Comparison of ENCODE assay signal across 16 cellular contexts in the genomic region with DNA sequence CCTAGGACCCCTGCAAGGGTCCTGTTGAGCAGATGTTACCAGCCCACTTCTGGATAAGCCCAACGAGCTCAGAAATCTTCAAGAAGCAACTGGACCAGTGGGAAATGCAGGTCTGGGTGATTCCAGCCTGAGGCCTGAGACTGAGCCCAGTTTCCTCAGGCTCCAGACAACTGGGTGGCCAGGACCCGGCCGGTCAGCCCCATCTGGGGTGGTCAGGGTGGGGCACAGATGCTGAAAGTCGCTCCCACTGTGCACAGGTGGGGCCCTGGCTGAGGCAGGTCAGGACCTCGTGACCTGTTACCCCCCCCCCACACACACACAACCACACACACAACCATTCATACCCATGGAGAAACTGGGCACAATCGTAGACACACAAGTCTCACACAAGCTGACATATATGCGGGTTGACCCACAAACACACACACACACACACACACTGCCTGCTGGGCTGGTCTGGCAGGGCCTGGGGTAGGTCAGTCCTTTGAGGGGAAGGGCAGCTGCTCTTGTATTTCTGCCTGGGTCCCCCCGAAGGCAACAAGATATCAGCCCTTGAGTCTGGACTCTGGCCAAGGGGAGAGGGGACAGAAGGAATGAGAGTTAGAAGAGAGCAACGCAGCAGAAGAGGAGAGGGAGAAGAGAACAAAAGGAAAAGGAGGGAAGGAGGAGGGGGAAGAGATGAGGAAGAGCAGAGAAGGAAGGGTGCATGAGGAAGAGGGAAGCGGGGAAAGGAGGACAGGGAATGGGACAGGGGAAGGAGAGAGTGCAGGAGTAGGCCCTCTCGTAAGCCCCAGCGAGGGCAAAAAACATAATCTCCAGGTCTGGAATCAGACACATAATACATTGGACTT.
DNase-seq lines count a peak whose midpoint lies in the region; ATAC-seq and TF ChIP-seq lines count a peak whose summit lies in the region.
"Had no signal": no experiment of that assay in that cellular context is flagged by ENCODE, and none has a peak within 500 bp of the region (broad histone marks: within the 10 kb centered on the region; RNA-seq: fewer than 3 reads in every experiment).

No MANE protein-coding gene starts in this region.

- H3K27ac Mint-ChIP-seq in HFFc6 (peak overlapping the region; percentile 38), brain (peak overlapping the region in 3 of 5 experiments; percentile 28 to 85 (median 68))
- H3K27ac Mint-ChIP-seq: activated CD4-positive, alpha-beta T cell treated with anti-CD3 and anti-CD28 coated beads for 36 hours; activated naive CD4-positive, alpha-beta T cell treated with anti-CD3 and anti-CD28 coated beads, Interleukin-2, amount 50 U/mL, for 24 hours had no signal

- POLR2A ChIA-PET in SK-N-SH (lab: Yijun Ruan, JAX): no interaction called here

- H3K9ac ChIP-seq in SK-N-SH: no peak overlapping the region

- TF ChIP-seq EP300 in transverse colon (IDR thresholded peaks at IDR 0.05; ENCODE audit: low read depth) (no peak), SK-N-SH (IDR thresholded peaks at IDR 0.05; ENCODE audit: borderline replicate concordance in 1 of 2, low read depth in 1 of 2, low read length in 1 of 2) (no peak)

- H3K9me3 Mint-ChIP-seq in HFFc6 (no peaks in the 10 kb centered on the region), brain (peaks cover 0 to 8% (median 0%) of the 10 kb centered on the region in 5 experiments)
- H3K9me3 Mint-ChIP-seq: activated naive CD4-positive, alpha-beta T cell treated with anti-CD3 and anti-CD28 coated beads, Interleukin-2, amount 50 U/mL, for 24 hours had no signal

- TF ChIP-seq RAD21 in SK-N-SH (IDR thresholded peaks at IDR 0.05; ENCODE audit: low read length): no peak

- H3K36me3 ChIP-seq in lower lobe of right lung (no peaks in the 10 kb centered on the region), transverse colon (no peaks in the 10 kb centered on the region), SK-N-SH (replicated peaks in 1 of 2; ENCODE audit: control insufficient read depth in 1 of 2, insufficient read depth in 2 of 2, low read length in 1 of 2) (no peaks in the 10 kb centered on the region)
- H3K36me3 ChIP-seq: brain microvascular endothelial cell had no signal

- H3K4me1 Mint-ChIP-seq in HFFc6 (ENCODE audit: low read depth): peaks cover 53% of the 10 kb centered on the region
- peaks cover 43% of the 10 kb centered on the region for H3K4me1 Mint-ChIP-seq in brain

- no peak for DNase-seq in HFFc6
- no peak for DNase-seq in lower lobe of right lung
- no peak for DNase-seq in transverse colon
- no peak for DNase-seq in SK-N-SH
- DNase-seq in GF-D8 (lab: John Stamatoyannopoulos, UW): no peak
- DNase-seq: activated CD4-positive, alpha-beta T cell treated with anti-CD3 and anti-CD28 coated beads for 36 hours; activated T-cell treated with anti-CD3 and anti-CD28 coated beads, Interleukin-2, amount 50 U/mL, for 1 hour; kidney glomerular epithelial cell; MM.1S; NCI-H187 treated with DMSO at 0.1 percent for 48 hours; NCI-H526 had no signal

- TF ChIP-seq POLR2A in transverse colon (IDR thresholded peaks at IDR 0.05): no peak

- H3K27me3 Mint-ChIP-seq in HFFc6 (ENCODE audit: insufficient read depth): peaks cover 8% of the 10 kb centered on the region; the same call in 1 of the 2 replicates
- H3K27me3 Mint-ChIP-seq in brain: peaks cover 12% of the 10 kb centered on the region

- in situ Hi-C loops in transverse colon (cut with MboI; ENCODE audit: low pct_ligation_motif_present in 1 of 4, low pct_unique_long_range_greater_than_20kb in 1 of 4, low sequenced_read_pairs in 3 of 4): loop anchor here in 1 of 4 donors (25.0 kb wide), 1 partner anchor 505 kb away; no protein-coding TSS in a partner anchor

- H3K4me1 ChIP-seq in lower lobe of right lung: peaks cover 21% of the 10 kb centered on the region
- H3K4me1 ChIP-seq in transverse colon: peaks cover 0 to 8% (median 3%) of the 10 kb centered on the region in 4 donors
- peaks cover 6 to 37% of the 10 kb centered on the region in 2 experiments; a peak in 3 of 4 replicates for H3K4me1 ChIP-seq in SK-N-SH (ENCODE audit: control insufficient read depth in 1 of 2, insufficient read depth in 2 of 2, low read depth in 1 of 2, low read length in 1 of 2)

- H3K4me2 ChIP-seq in SK-N-SH: no peak overlapping the region

- CTCF ChIA-PET in SK-N-SH (lab: Yijun Ruan, JAX): interaction anchor here (0.6 to 1.3 kb wide), 4 partner anchors 28 to 1280 kb away, joined by 3 to 4 read pairs (median 3); no protein-coding TSS in a partner anchor

- intact Hi-C loops in lower lobe of right lung (cut with DNase I): no loop called here
- intact Hi-C loops in transverse colon (cut with DNase I; ENCODE audit: low total_unique reads): no loop called here

- H3K36me3 Mint-ChIP-seq in HFFc6 (ENCODE audit: low read depth) (no peaks in the 10 kb centered on the region), brain (no peaks in the 10 kb centered on the region)
- H3K36me3 Mint-ChIP-seq: activated naive CD4-positive, alpha-beta T cell treated with anti-CD3 and anti-CD28 coated beads, Interleukin-2, amount 50 U/mL, for 24 hours had no signal

- H3K9me3 ChIP-seq in lower lobe of right lung (no peaks in the 10 kb centered on the region), transverse colon (no peaks in the 10 kb centered on the region), SK-N-SH (no peaks in the 10 kb centered on the region)

- H3K4me3 ChIP-seq in lower lobe of right lung: no peak overlapping the region
- H3K4me3 ChIP-seq in transverse colon: no peak overlapping the region
- H3K4me3 ChIP-seq in SK-N-SH (ENCODE audit: low read depth in 2 of 2, low read length in 1 of 2): no peak overlapping the region

- H3F3A ChIP-seq in SK-N-SH (replicated peaks; ENCODE audit: insufficient read depth): no peaks in the 10 kb centered on the region

- no peaks in the 10 kb centered on the region for H3K79me2 ChIP-seq in SK-N-SH (ENCODE audit: insufficient read depth)

- TF ChIP-seq CTCF in HFFc6 (IDR thresholded peaks at IDR 0.05) (no peak), brain (conservative IDR thresholded peaks at IDR 0.05) (no peak), lower lobe of right lung (IDR thresholded peaks at IDR 0.05) (no peak), transverse colon (IDR thresholded peaks at IDR 0.05) (no peak), SK-N-SH (IDR thresholded peaks at IDR 0.05) (no peak)

- H3K27me3 ChIP-seq in lower lobe of right lung (ENCODE audit: low read depth): no peaks in the 10 kb centered on the region
- peaks cover 4% of the 10 kb centered on the region for H3K27me3 ChIP-seq in transverse colon
- H3K27me3 ChIP-seq in SK-N-SH (ENCODE audit: insufficient read depth): no peaks in the 10 kb centered on the region
- H3K27me3 ChIP-seq: brain microvascular endothelial cell had no signal

- peak overlapping the region; percentile 64 for H3K27ac ChIP-seq in lower lobe of right lung
- H3K27ac ChIP-seq in transverse colon: peak overlapping the region; percentile 32 to 71 (median 52)
- no peak overlapping the region for H3K27ac ChIP-seq in SK-N-SH (ENCODE audit: low read depth in 2 of 2, low read length in 1 of 2)
- H3K27ac ChIP-seq: brain microvascular endothelial cell had no signal

- H2AFZ ChIP-seq in SK-N-SH (ENCODE audit: low read depth): no peak overlapping the region

- no peaks in the 10 kb centered on the region for H4K20me1 ChIP-seq in SK-N-SH (ENCODE audit: insufficient read depth)

- 67 to 93% methylated on average over 2 to 12 of the region's 12 CpGs for WGBS in transverse colon (ENCODE audit: low coverage in 1 of 2), 2 donors
- WGBS in SK-N-SH (ENCODE audit: low lambda C conversion rate): 89% methylated on average over 10 of the region's 12 CpGs

- no peak overlapping the region for H3K4me3 Mint-ChIP-seq in HFFc6
- no peak overlapping the region for H3K4me3 Mint-ChIP-seq in brain
- H3K4me3 Mint-ChIP-seq: activated CD4-positive, alpha-beta T cell treated with anti-CD3 and anti-CD28 coated beads for 36 hours; activated naive CD4-positive, alpha-beta T cell treated with anti-CD3 and anti-CD28 coated beads, Interleukin-2, amount 50 U/mL, for 24 hours had no signal

- no peaks in the 10 kb centered on the region for H3K9me2 ChIP-seq in SK-N-SH

- no peak for ATAC-seq in lower lobe of right lung
- no peak for ATAC-seq in HG03045 (IDR thresholded peaks at IDR 0.05; ENCODE audit: unreplicated experiment)
- ATAC-seq: activated CD4-positive, alpha-beta T cell treated with anti-CD3 and anti-CD28 coated beads for 36 hours; HCT116 had no signal

TF ChIP-seq in SK-N-SH, 30 proteins besides CTCF, POLR2A, EP300 and RAD21:
- no peak for TF ChIP-seq GABPA (IDR thresholded peaks at IDR 0.05; ENCODE audit: low read depth)
- no peak for TF ChIP-seq RCOR1 (IDR thresholded peaks at IDR 0.05; ENCODE audit: low read length)
- no peak for TF ChIP-seq MEF2A (IDR thresholded peaks at IDR 0.05; ENCODE audit: borderline replicate concordance, low read depth)
- no peak for TF ChIP-seq NFIC (IDR thresholded peaks at IDR 0.05; ENCODE audit: borderline replicate concordance)
- no peak for TF ChIP-seq JUND (IDR thresholded peaks at IDR 0.05)
- TF ChIP-seq SIN3A (IDR thresholded peaks at IDR 0.05; ENCODE audit: borderline replicate concordance, low read depth, low read length): no peak
- no peak for TF ChIP-seq MXI1 (IDR thresholded peaks at IDR 0.05; ENCODE audit: low read depth, low read length)
- no peak for TF ChIP-seq RFX5 (IDR thresholded peaks at IDR 0.05; ENCODE audit: low read length)
- TF ChIP-seq TAF1 (IDR thresholded peaks at IDR 0.05; ENCODE audit: borderline replicate concordance, low read depth, low read length): no peak
- TF ChIP-seq TEAD4 (IDR thresholded peaks at IDR 0.05; ENCODE audit: borderline replicate concordance, insufficient read depth): no peak
- TF ChIP-seq, protein P1, sequence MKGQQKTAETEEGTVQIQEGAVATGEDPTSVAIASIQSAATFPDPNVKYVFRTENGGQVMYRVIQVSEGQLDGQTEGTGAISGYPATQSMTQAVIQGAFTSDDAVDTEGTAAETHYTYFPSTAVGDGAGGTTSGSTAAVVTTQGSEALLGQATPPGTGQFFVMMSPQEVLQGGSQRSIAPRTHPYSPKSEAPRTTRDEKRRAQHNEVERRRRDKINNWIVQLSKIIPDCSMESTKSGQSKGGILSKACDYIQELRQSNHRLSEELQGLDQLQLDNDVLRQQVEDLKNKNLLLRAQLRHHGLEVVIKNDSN (IDR thresholded peaks at IDR 0.05; ENCODE audit: borderline replicate concordance, low read depth): no peak
- no peak for TF ChIP-seq CHD2 (IDR thresholded peaks at IDR 0.05; ENCODE audit: low read length, partially characterized antibody)

Comparison
In these comparisons a context has a peak if more than half of its experiments do, and no peak if none do; other contexts are left out.
1. H3K27ac ChIP-seq: peak in lower lobe of right lung (single experiment) and transverse colon (4 of 4); none in SK-N-SH (0 of 2).